In genomic region chr1:192600264-192600663, GRCh38 we compare ENCODE assay signal across 26 cellular contexts. TPM values are rescaled to one million over a fixed set of nuclear protein-coding genes. Genes with fewer than 3 reads are reported as not detected.
DNase-seq lines count a peak whose midpoint lies in the region; ATAC-seq, FAIRE-seq and TF ChIP-seq lines count a peak whose summit lies in the region.
"Had no signal": no experiment of that assay in that cellular context is flagged by ENCODE, and none has a peak within 500 bp of the region (broad histone marks: within the 10 kb centered on the region; RNA-seq: fewer than 3 reads in every experiment).

No MANE protein-coding gene starts in this region.

- no peaks in the 10 kb centered on the region for H3K36me3 ChIP-seq in esophagus muscularis mucosa
- H3K36me3 ChIP-seq: BE2C had no signal

- no peak overlapping the region for H3K4me3 ChIP-seq in esophagus muscularis mucosa
- H3K4me3 ChIP-seq: SK-N-MC had no signal

- no peak overlapping the region for H3K4me3 Mint-ChIP-seq in activated naive CD8-positive, alpha-beta T cell treated with anti-CD3 and anti-CD28 coated beads, Interleukin-2, amount 50 U/mL, for 24 hours
- no peak overlapping the region for H3K4me3 Mint-ChIP-seq in activated naive CD8-positive, alpha-beta T cell treated with anti-CD3 and anti-CD28 coated beads for 36 hours
- H3K4me3 Mint-ChIP-seq in activated T-helper 17 cell treated with anti-CD3 and anti-CD28 coated beads, Interleukin-2, amount 50 U/mL, for 72 hours = no peak overlapping the region
- H3K4me3 Mint-ChIP-seq in stimulated activated naive CD8-positive, alpha-beta T cell treated with anti-CD3 and anti-CD28 coated beads, Interleukin-15, Interleukin-2, amounts not matched to agents 100 ng/mL and 50 ng/mL, for 24 hours = no peak overlapping the region
- H3K4me3 Mint-ChIP-seq in activated T-helper 2 cell treated with anti-CD3 and anti-CD28 coated beads, Interferon-gamma antibody, Interleukin-2, Interleukin-4, amounts not matched to agents 10 μg/mL and 5 μg/mL and 100 μg/mL, durations not matched to agents 14 hours and 24 hours and 36 hours (ENCODE audit: low read depth) = no peak overlapping the region
- H3K4me3 Mint-ChIP-seq: CD14-positive monocyte had no signal

- no peaks in the 10 kb centered on the region for H3K27me3 Mint-ChIP-seq in activated naive CD8-positive, alpha-beta T cell treated with anti-CD3 and anti-CD28 coated beads, Interleukin-2, amount 50 U/mL, for 24 hours
- peaks cover under 1% of the 10 kb centered on the region for H3K27me3 Mint-ChIP-seq in activated naive CD8-positive, alpha-beta T cell treated with anti-CD3 and anti-CD28 coated beads for 36 hours
- no peaks in the 10 kb centered on the region for H3K27me3 Mint-ChIP-seq in activated T-helper 17 cell treated with anti-CD3 and anti-CD28 coated beads, Interleukin-2, amount 50 U/mL, for 72 hours
- H3K27me3 Mint-ChIP-seq in stimulated activated naive CD8-positive, alpha-beta T cell treated with anti-CD3 and anti-CD28 coated beads, Interleukin-15, Interleukin-2, amounts not matched to agents 100 ng/mL and 50 ng/mL, for 24 hours = peaks cover 12% of the 10 kb centered on the region
- H3K27me3 Mint-ChIP-seq in activated T-helper 2 cell treated with anti-CD3 and anti-CD28 coated beads, Interferon-gamma antibody, Interleukin-2, Interleukin-4, amounts not matched to agents 10 μg/mL and 5 μg/mL and 100 μg/mL, durations not matched to agents 14 hours and 24 hours and 36 hours (ENCODE audit: low read depth) = peaks cover 5% of the 10 kb centered on the region

- DNase-seq in activated naive CD8-positive, alpha-beta T cell treated with anti-CD3 and anti-CD28 coated beads, Interleukin-2, amount 50 U/mL, for 24 hours = no peak
- DNase-seq in activated naive CD8-positive, alpha-beta T cell treated with anti-CD3 and anti-CD28 coated beads for 36 hours = no peak
- no peak for DNase-seq in esophagus muscularis mucosa (ENCODE audit: extremely low spot score)
- no peak for DNase-seq in activated T-helper 2 cell treated with anti-CD3 and anti-CD28 coated beads, Interferon-gamma antibody, Interleukin-2, Interleukin-4, amounts not matched to agents 10 μg/mL and 5 μg/mL and 100 μg/mL, durations not matched to agents 14 hours and 24 hours and 36 hours (ENCODE audit: low spot score)
- DNase-seq: BE2C, Calu3, H7, Kasumi-1, MV-4-11, NCI-H1105 treated with DMSO at 0.1 percent for 48 hours, NCI-H146, NCI-H1930, NCI-H2107, NCI-H446, NCI-H774, SIG-M5 had no signal

- H3K27me3 ChIP-seq in esophagus muscularis mucosa = no peaks in the 10 kb centered on the region
- H3K27me3 ChIP-seq: BE2C had no signal

- H3K9me3 Mint-ChIP-seq in activated naive CD8-positive, alpha-beta T cell treated with anti-CD3 and anti-CD28 coated beads, Interleukin-2, amount 50 U/mL, for 24 hours = no peaks in the 10 kb centered on the region
- H3K9me3 Mint-ChIP-seq in activated naive CD8-positive, alpha-beta T cell treated with anti-CD3 and anti-CD28 coated beads for 36 hours = no peaks in the 10 kb centered on the region
- no peaks in the 10 kb centered on the region for H3K9me3 Mint-ChIP-seq in activated T-helper 17 cell treated with anti-CD3 and anti-CD28 coated beads, Interleukin-2, amount 50 U/mL, for 72 hours
- no peaks in the 10 kb centered on the region for H3K9me3 Mint-ChIP-seq in stimulated activated naive CD8-positive, alpha-beta T cell treated with anti-CD3 and anti-CD28 coated beads, Interleukin-15, Interleukin-2, amounts not matched to agents 100 ng/mL and 50 ng/mL, for 24 hours
- H3K9me3 Mint-ChIP-seq in activated T-helper 2 cell treated with anti-CD3 and anti-CD28 coated beads, Interferon-gamma antibody, Interleukin-2, Interleukin-4, amounts not matched to agents 10 μg/mL and 5 μg/mL and 100 μg/mL, durations not matched to agents 14 hours and 24 hours and 36 hours = no peaks in the 10 kb centered on the region
- H3K9me3 Mint-ChIP-seq: CD14-positive monocyte had no signal

- intact Hi-C loops in esophagus muscularis mucosa (cut with DNase I) = loop anchor here (10.0 kb wide), 2 partner anchors 205 to 515 kb away; partner anchors contain the start of gene RGS2
- intact Hi-C loops in activated T-helper 2 cell treated with anti-CD3 and anti-CD28 coated beads, Interferon-gamma antibody, Interleukin-2, Interleukin-4, amounts not matched to agents 10 μg/mL and 5 μg/mL and 100 μg/mL, durations not matched to agents 14 hours and 24 hours and 36 hours (cut with micrococcal nuclease) = no loop called here

- peaks cover 0 to 20% (median 12%) of the 10 kb centered on the region in 4 donors for H3K4me1 ChIP-seq in esophagus muscularis mucosa
- H3K4me1 ChIP-seq: BE2C had no signal

- TF ChIP-seq EP300 in esophagus muscularis mucosa (IDR thresholded peaks at IDR 0.05) = no peak

- 82% methylated on average over 1 of the region's 1 CpG for WGBS in esophagus muscularis mucosa

- H3K4me1 Mint-ChIP-seq in activated naive CD8-positive, alpha-beta T cell treated with anti-CD3 and anti-CD28 coated beads, Interleukin-2, amount 50 U/mL, for 24 hours = peaks cover 46% of the 10 kb centered on the region
- H3K4me1 Mint-ChIP-seq in activated naive CD8-positive, alpha-beta T cell treated with anti-CD3 and anti-CD28 coated beads for 36 hours = peaks cover 29% of the 10 kb centered on the region
- no peaks in the 10 kb centered on the region for H3K4me1 Mint-ChIP-seq in activated T-helper 17 cell treated with anti-CD3 and anti-CD28 coated beads, Interleukin-2, amount 50 U/mL, for 72 hours
- H3K4me1 Mint-ChIP-seq in stimulated activated naive CD8-positive, alpha-beta T cell treated with anti-CD3 and anti-CD28 coated beads, Interleukin-15, Interleukin-2, amounts not matched to agents 100 ng/mL and 50 ng/mL, for 24 hours (ENCODE audit: low read depth) = peaks cover 48% of the 10 kb centered on the region
- H3K4me1 Mint-ChIP-seq in activated T-helper 2 cell treated with anti-CD3 and anti-CD28 coated beads, Interferon-gamma antibody, Interleukin-2, Interleukin-4, amounts not matched to agents 10 μg/mL and 5 μg/mL and 100 μg/mL, durations not matched to agents 14 hours and 24 hours and 36 hours (ENCODE audit: low read depth) = peaks cover 22% of the 10 kb centered on the region

- no peaks in the 10 kb centered on the region for H3K9me3 ChIP-seq in esophagus muscularis mucosa
- H3K9me3 ChIP-seq: BE2C had no signal

- H3K27ac ChIP-seq in esophagus muscularis mucosa (replicated peaks in 1 of 4) = no peak overlapping the region
- H3K27ac ChIP-seq: SK-N-MC had no signal

- no peaks in the 10 kb centered on the region for H3K36me3 Mint-ChIP-seq in activated naive CD8-positive, alpha-beta T cell treated with anti-CD3 and anti-CD28 coated beads, Interleukin-2, amount 50 U/mL, for 24 hours (ENCODE audit: low read depth)
- H3K36me3 Mint-ChIP-seq in activated naive CD8-positive, alpha-beta T cell treated with anti-CD3 and anti-CD28 coated beads for 36 hours = no peaks in the 10 kb centered on the region
- H3K36me3 Mint-ChIP-seq in activated T-helper 17 cell treated with anti-CD3 and anti-CD28 coated beads, Interleukin-2, amount 50 U/mL, for 72 hours (ENCODE audit: low read depth) = no peaks in the 10 kb centered on the region
- H3K36me3 Mint-ChIP-seq in stimulated activated naive CD8-positive, alpha-beta T cell treated with anti-CD3 and anti-CD28 coated beads, Interleukin-15, Interleukin-2, amounts not matched to agents 100 ng/mL and 50 ng/mL, for 24 hours (ENCODE audit: low read depth) = no peaks in the 10 kb centered on the region
- no peaks in the 10 kb centered on the region for H3K36me3 Mint-ChIP-seq in activated T-helper 2 cell treated with anti-CD3 and anti-CD28 coated beads, Interferon-gamma antibody, Interleukin-2, Interleukin-4, amounts not matched to agents 10 μg/mL and 5 μg/mL and 100 μg/mL, durations not matched to agents 14 hours and 24 hours and 36 hours (ENCODE audit: low read depth)
- H3K36me3 Mint-ChIP-seq: CD14-positive monocyte had no signal

- peak; percentile 48 for FAIRE-seq in G401.6 (lab: Jason Lieb, UNC)
- FAIRE-seq: GM18507, HepG2, RCC 7860 had no signal

- no peak for TF ChIP-seq POLR2A in esophagus muscularis mucosa (IDR thresholded peaks at IDR 0.05; ENCODE audit: low read depth)

- no peak for TF ChIP-seq CTCF in esophagus muscularis mucosa (IDR thresholded peaks at IDR 0.05)

- H3K27ac Mint-ChIP-seq in activated naive CD8-positive, alpha-beta T cell treated with anti-CD3 and anti-CD28 coated beads, Interleukin-2, amount 50 U/mL, for 24 hours = peak overlapping the region; percentile 9
- H3K27ac Mint-ChIP-seq in activated naive CD8-positive, alpha-beta T cell treated with anti-CD3 and anti-CD28 coated beads for 36 hours = no peak overlapping the region
- H3K27ac Mint-ChIP-seq in activated T-helper 17 cell treated with anti-CD3 and anti-CD28 coated beads, Interleukin-2, amount 50 U/mL, for 72 hours = no peak overlapping the region
- peak overlapping the region; percentile 53 for H3K27ac Mint-ChIP-seq in stimulated activated naive CD8-positive, alpha-beta T cell treated with anti-CD3 and anti-CD28 coated beads, Interleukin-15, Interleukin-2, amounts not matched to agents 100 ng/mL and 50 ng/mL, for 24 hours
- H3K27ac Mint-ChIP-seq in activated T-helper 2 cell treated with anti-CD3 and anti-CD28 coated beads, Interferon-gamma antibody, Interleukin-2, Interleukin-4, amounts not matched to agents 10 μg/mL and 5 μg/mL and 100 μg/mL, durations not matched to agents 14 hours and 24 hours and 36 hours = no peak overlapping the region

- peak; percentile 29 for ATAC-seq in activated naive CD8-positive, alpha-beta T cell treated with anti-CD3 and anti-CD28 coated beads, Interleukin-2, amount 50 U/mL, for 24 hours
- ATAC-seq in activated T-helper 17 cell treated with anti-CD3 and anti-CD28 coated beads, Interleukin-2, amount 50 U/mL, for 72 hours (replicated peaks) = peak; percentile 51
- ATAC-seq: HepG2 had no signal

RNA-seq across cellular contexts. Expression of gene RGS1, which starts 24.7 kb away (rescaled TPM):
- total RNA-seq in activated naive CD8-positive, alpha-beta T cell treated with anti-CD3 and anti-CD28 coated beads for 36 hours = 1 to 10 TPM; 8.4 to 9.4 TPM
- 100 to 1,000 TPM in 1 of 2 donors, 10 to 100 TPM in 1; 64.7 to 151 TPM for total RNA-seq in activated T-helper 17 cell treated with anti-CD3 and anti-CD28 coated beads, Interleukin-2, amount 50 U/mL, for 72 hours
- total RNA-seq in esophagus muscularis mucosa = 10 to 100 TPM in 3 of 4 donors, 1 to 10 TPM in 1; 6.1 to 27.7 (median 12.5) TPM
- total RNA-seq in activated T-helper 2 cell treated with anti-CD3 and anti-CD28 coated beads, Interferon-gamma antibody, Interleukin-2, Interleukin-4, amounts not matched to agents 10 μg/mL and 5 μg/mL and 100 μg/mL, durations not matched to agents 14 hours and 24 hours and 36 hours = 4.2 and 4.3 TPM in 2 replicates
- total RNA-seq: Calu3, H7, HepG2, HT1080, M059J had no signal

RNA-seq across cellular contexts. Expression of gene RGS13, which starts 35.7 kb away (rescaled TPM):
- not detected for total RNA-seq in activated naive CD8-positive, alpha-beta T cell treated with anti-CD3 and anti-CD28 coated beads for 36 hours
- total RNA-seq in activated T-helper 17 cell treated with anti-CD3 and anti-CD28 coated beads, Interleukin-2, amount 50 U/mL, for 72 hours = under 1 TPM in 1 of 2 donors, not detected in 1; 0.19 TPM
- total RNA-seq in esophagus muscularis mucosa = 1 to 10 TPM in 3 of 4 donors, not detected in 1; 1.0 to 4.3 (median 2.5) TPM
- total RNA-seq in activated T-helper 2 cell treated with anti-CD3 and anti-CD28 coated beads, Interferon-gamma antibody, Interleukin-2, Interleukin-4, amounts not matched to agents 10 μg/mL and 5 μg/mL and 100 μg/mL, durations not matched to agents 14 hours and 24 hours and 36 hours = not detected in 2 replicates
- total RNA-seq: Calu3, H7, HepG2, HT1080 had no signal

Comparison
In these comparisons a context has a peak if more than half of its experiments do, and no peak if none do; other contexts are left out.
1. H3K27ac Mint-ChIP-seq: peak in activated naive CD8-positive, alpha-beta T cell treated with anti-CD3 and anti-CD28 coated beads, Interleukin-2, amount 50 U/mL, for 24 hours (single experiment) and stimulated activated naive CD8-positive, alpha-beta T cell treated with anti-CD3 and anti-CD28 coated beads, Interleukin-15, Interleukin-2, amounts not matched to agents 100 ng/mL and 50 ng/mL, for 24 hours (single experiment); none in activated naive CD8-positive, alpha-beta T cell treated with anti-CD3 and anti-CD28 coated beads for 36 hours (single experiment), activated T-helper 17 cell treated with anti-CD3 and anti-CD28 coated beads, Interleukin-2, amount 50 U/mL, for 72 hours (single experiment) and activated T-helper 2 cell treated with anti-CD3 and anti-CD28 coated beads, Interferon-gamma antibody, Interleukin-2, Interleukin-4, amounts not matched to agents 10 μg/mL and 5 μg/mL and 100 μg/mL, durations not matched to agents 14 hours and 24 hours and 36 hours (single experiment).